In the genomic region with DNA sequence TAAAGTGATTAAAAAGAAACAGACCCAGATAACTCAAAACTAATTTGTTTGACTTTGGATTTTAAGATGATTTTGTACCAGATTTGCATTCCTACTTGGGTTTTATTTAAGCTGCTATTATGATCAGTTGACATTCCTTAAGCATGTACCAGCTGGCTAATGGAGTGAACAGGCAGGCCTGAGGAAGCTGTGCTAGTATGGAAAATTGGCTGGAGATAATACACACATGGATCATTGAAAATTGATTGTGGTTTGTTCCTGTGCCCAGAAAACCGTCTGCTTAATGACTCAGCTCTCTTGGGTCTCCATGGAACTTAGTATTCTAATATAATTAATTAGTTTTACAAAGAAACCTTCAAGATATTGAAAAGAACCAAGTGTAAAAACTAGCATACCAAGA, we compare ENCODE assay signal across 9 cellular contexts. TPM values are rescaled to one million over a fixed set of nuclear protein-coding genes. Genes with fewer than 3 reads are reported as not detected.
DNase-seq lines count a peak whose midpoint lies in the region; ATAC-seq and TF ChIP-seq lines count a peak whose summit lies in the region.
"Had no signal": no experiment of that assay in that cellular context is flagged by ENCODE, and none has a peak within 500 bp of the region (broad histone marks: within the 10 kb centered on the region; RNA-seq: fewer than 3 reads in every experiment).

No MANE protein-coding gene starts in this region.

- peak overlapping the region; percentile 53 to 76 (median 60) for H3K27ac ChIP-seq in sigmoid colon

- no peak for TF ChIP-seq CTCF in sigmoid colon (IDR thresholded peaks at IDR 0.05)

- TF ChIP-seq POLR2A in sigmoid colon (IDR thresholded peaks at IDR 0.05) (no peak), GM18505 (IDR thresholded peaks at IDR 0.05; ENCODE audit: borderline replicate concordance, extremely low read depth, insufficient read depth, insufficient read length) (no peak)

- H3K9me3 ChIP-seq in T-helper 17 cell (ENCODE audit: control insufficient read depth, low read length, poor library complexity, severe bottlenecking) (no peaks in the 10 kb centered on the region), sigmoid colon (no peaks in the 10 kb centered on the region)

- TF ChIP-seq EP300 in sigmoid colon (IDR thresholded peaks at IDR 0.05) = no peak

- no peak for ATAC-seq in T-helper 17 cell
- ATAC-seq in GM18907 (IDR thresholded peaks at IDR 0.05; ENCODE audit: unreplicated experiment) = no peak
- ATAC-seq in GM18505 (IDR thresholded peaks at IDR 0.05; ENCODE audit: unreplicated experiment) = no peak

- no peak overlapping the region for H3K4me3 Mint-ChIP-seq in T-helper 17 cell

- WGBS in sigmoid colon, 2 donors = 53 to 70% methylated on average over 1 of the region's 1 CpG

- intact Hi-C loops in sigmoid colon (cut with DNase I) = loop anchor here (5.0 kb wide), 1 partner anchor 192 kb away; the partner anchor contains the start of gene MTIF3

- no peak overlapping the region for H3K4me3 ChIP-seq in sigmoid colon
- H3K4me3 ChIP-seq: stomach had no signal

- H3K4me1 Mint-ChIP-seq in T-helper 17 cell = peaks cover 30% of the 10 kb centered on the region

- H3K4me1 ChIP-seq in sigmoid colon = peaks cover 0 to 74% (median 50%) of the 10 kb centered on the region in 4 donors

- no peaks in the 10 kb centered on the region for H3K27me3 ChIP-seq in sigmoid colon
- H3K27me3 ChIP-seq: stomach had no signal

- peaks cover 0 to 10% (median 1%) of the 10 kb centered on the region in 4 donors for H3K36me3 ChIP-seq in sigmoid colon

- H3K36me3 Mint-ChIP-seq in T-helper 17 cell (ENCODE audit: low read depth) = peaks cover 8% of the 10 kb centered on the region

- H3K27ac Mint-ChIP-seq in T-helper 17 cell = peak overlapping the region; percentile 14

- no peaks in the 10 kb centered on the region for H3K27me3 Mint-ChIP-seq in T-helper 17 cell

- DNase-seq in GM03348 (ENCODE audit: low spot score) (peak; percentile 69), T-helper 17 cell (no peak), fibroblast of the conjunctiva (ENCODE audit: low read depth) (peak; percentile 49), sigmoid colon (no peak), COR-L47 (lab: John Stamatoyannopoulos, UW) (no peak), retina (no peak)
- DNase-seq: stomach had no signal

RNA-seq across cellular contexts. Expression of gene POLR1D, which starts 22.6 kb away (rescaled TPM):
- 100 to 1,000 TPM; 129 to 150 TPM for total RNA-seq in T-helper 17 cell
- total RNA-seq in sigmoid colon = 100 to 1,000 TPM; 130 to 224 (median 174) TPM
- 100 to 1,000 TPM; 126 to 134 (median 134) TPM for polyA plus RNA-seq in sigmoid colon

RNA-seq across cellular contexts. Expression of gene LNX2, which starts 24.0 kb away (rescaled TPM):
- total RNA-seq in T-helper 17 cell (1 to 10 TPM; 4.6 to 6.9 TPM), sigmoid colon (10 to 100 TPM in 3 of 4 donors, 1 to 10 TPM in 1; 7.7 to 13.9 (median 10.6) TPM)
- 10 to 100 TPM in 2 of 3 donors, 1 to 10 TPM in 1; 9.4 to 22.2 (median 13.2) TPM for polyA plus RNA-seq in sigmoid colon

Comparison
In these comparisons a context has a peak if more than half of its experiments do, and no peak if none do; other contexts are left out.
1. DNase-seq: peak in GM03348 (single experiment) and fibroblast of the conjunctiva (single experiment); none in T-helper 17 cell (0 of 3), sigmoid colon (single experiment), COR-L47 (single experiment) and retina (single experiment).